9 cellular contexts compared by ENCODE assay signal in genomic region chr3:154018100-154018696, GRCh38.
A peak's percentile ranks its signal among the peaks of the same experiment; 100 is the strongest.
DNase-seq lines count a peak whose midpoint lies in the region; ATAC-seq and TF ChIP-seq lines count a peak whose summit lies in the region.
"Had no signal": no experiment of that assay in that cellular context is flagged by ENCODE, and none has a peak within 500 bp of the region (broad histone marks: within the 10 kb centered on the region; RNA-seq: fewer than 3 reads in every experiment).

No MANE protein-coding gene starts in this region.

- H3K4me3 ChIP-seq in liver (ENCODE audit: low read depth in 1 of 3, low read length in 3 of 3) (no peak overlapping the region), ascending aorta (no peak overlapping the region)

- ATAC-seq in HG02870 (IDR thresholded peaks at IDR 0.05; ENCODE audit: unreplicated experiment) = peak; percentile 84
- no peak for ATAC-seq in GM21423 (IDR thresholded peaks at IDR 0.05; ENCODE audit: unreplicated experiment)

- no peak overlapping the region for H3K27ac ChIP-seq in liver (ENCODE audit: low read depth in 1 of 2, low read length in 2 of 2)
- no peak overlapping the region for H3K27ac ChIP-seq in ascending aorta
- H3K27ac ChIP-seq: epithelial cell of prostate had no signal

- in situ Hi-C loops in ACHN (cut with HindIII; ENCODE audit: low pct_ligation_motif_present, low pct_unique_long_range_greater_than_20kb, low sequenced_read_pairs) = no loop called here

- peaks cover 0 to 2% (median 0%) of the 10 kb centered on the region in 4 donors for H3K9me3 ChIP-seq in liver (ENCODE audit: control insufficient read depth in 4 of 4, low read length in 3 of 4)
- no peaks in the 10 kb centered on the region for H3K9me3 ChIP-seq in ascending aorta

- WGBS in liver = 47% methylated on average over 3 of the region's 3 CpGs

- H3K9ac ChIP-seq in liver (ENCODE audit: low read depth in 1 of 2, low read length in 2 of 2) = no peak overlapping the region

- TF ChIP-seq RAD21 in liver (IDR thresholded peaks at IDR 0.05) = peak in 1 of 2 donors; percentile 30

- intact Hi-C loops in ascending aorta (cut with DNase I) = no loop called here

- peak; percentile 85 for TF ChIP-seq CTCF in GM12873 (IDR thresholded peaks at IDR 0.05; ENCODE audit: insufficient read depth, low read depth, low read length, missing control alignments)
- peak; percentile 14 for TF ChIP-seq CTCF in liver (IDR thresholded peaks at IDR 0.05; ENCODE audit: low read depth, low read length, missing input control)
- peak in 1 of 3 experiments; percentile 17 for TF ChIP-seq CTCF in ascending aorta (IDR thresholded peaks at IDR 0.05)

- no peaks in the 10 kb centered on the region for H3K36me3 ChIP-seq in liver (ENCODE audit: control insufficient read depth in 4 of 4, insufficient read depth in 3 of 4, low read depth in 1 of 4, low read length in 3 of 4)
- H3K36me3 ChIP-seq in ascending aorta = no peaks in the 10 kb centered on the region

- H3K27me3 ChIP-seq in liver (ENCODE audit: control insufficient read depth in 4 of 4, insufficient read depth in 4 of 4, low read length in 3 of 4) (no peaks in the 10 kb centered on the region), ascending aorta (no peaks in the 10 kb centered on the region)

- H3K4me1 ChIP-seq in liver (ENCODE audit: control insufficient read depth in 4 of 4, insufficient read depth in 4 of 4, low read length in 3 of 4) (peaks cover 0 to 7% (median 4%) of the 10 kb centered on the region in 4 donors), ascending aorta (no peaks in the 10 kb centered on the region)

- DNase-seq in ACHN = peak; percentile 27
- DNase-seq in NCI-H748 (lab: John Stamatoyannopoulos, UW; ENCODE audit: unreplicated experiment) = peak; percentile 46
- DNase-seq in activated T-cell treated with anti-CD3 and anti-CD28 coated beads, Interleukin-2, amount 50 U/mL, for 48 hours = peak; percentile 35 to 37
- DNase-seq in ascending aorta (ENCODE audit: low spot score in 2 of 2) = no peak

TF ChIP-seq in liver, 16 proteins besides CTCF, POLR2A, EP300 and RAD21:
- TF ChIP-seq JUND (IDR thresholded peaks at IDR 0.05) = no peak
- no peak for TF ChIP-seq NR2F2 (IDR thresholded peaks at IDR 0.05)
- TF ChIP-seq ATF3 (IDR thresholded peaks at IDR 0.05) = no peak
- TF ChIP-seq REST (IDR thresholded peaks at IDR 0.05) = no peak
- no peak for TF ChIP-seq RXRA (IDR thresholded peaks at IDR 0.05)
- no peak for TF ChIP-seq MAX (IDR thresholded peaks at IDR 0.05)
- no peak for TF ChIP-seq FOXA2 (IDR thresholded peaks at IDR 0.05)
- TF ChIP-seq YY1 (IDR thresholded peaks at IDR 0.05) = no peak
- no peak for TF ChIP-seq ZBTB33 (IDR thresholded peaks at IDR 0.05)
- TF ChIP-seq HNF4A (conservative IDR thresholded peaks at IDR 0.05) = no peak
- no peak for TF ChIP-seq HNF4G (IDR thresholded peaks at IDR 0.05)
- TF ChIP-seq TAF1 (conservative IDR thresholded peaks at IDR 0.05) = no peak
- TF ChIP-seq EGR1 (IDR thresholded peaks at IDR 0.05; ENCODE audit: low read depth in 2 of 2) = no peak
- no peak for TF ChIP-seq SP1 (IDR thresholded peaks at IDR 0.05)

Comparison
In these comparisons a context has a peak if more than half of its experiments do, and no peak if none do; other contexts are left out.
1. DNase-seq: peak in ACHN (single experiment), NCI-H748 (single experiment) and activated T-cell treated with anti-CD3 and anti-CD28 coated beads, Interleukin-2, amount 50 U/mL, for 48 hours (2 of 2); none in ascending aorta (0 of 2).